30 cellular contexts compared by ENCODE assay signal in the genomic region with DNA sequence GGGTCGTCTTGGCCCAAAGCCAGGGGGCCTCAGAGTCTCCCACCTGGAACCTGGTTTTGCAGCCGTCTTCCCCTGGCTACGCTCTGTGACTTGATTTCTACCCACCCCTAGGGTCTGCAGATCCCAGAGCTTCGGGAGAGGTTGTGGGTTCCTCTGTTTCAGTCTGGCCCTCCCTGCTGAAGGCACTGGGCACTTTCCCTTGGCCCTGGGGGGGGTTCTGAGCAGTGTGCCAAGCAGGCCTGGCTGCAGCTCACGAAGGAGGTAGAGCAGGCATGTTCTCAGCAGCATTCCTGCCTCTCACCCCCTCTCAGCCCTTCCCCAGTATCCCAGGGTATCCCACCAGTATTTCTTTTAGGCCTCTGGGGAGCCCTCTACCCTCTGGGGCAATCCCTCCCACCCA.
"Had no signal": no experiment of that assay in that cellular context is flagged by ENCODE, and none has a peak within 500 bp of the region (broad histone marks: within the 10 kb centered on the region; RNA-seq: fewer than 3 reads in every experiment).

No MANE protein-coding gene starts in this region.

- H3K4me3 ChIP-seq: PC-9 had no signal

- H3K36me3 ChIP-seq: brain microvascular endothelial cell had no signal

- H3K27me3 ChIP-seq: brain microvascular endothelial cell had no signal

- H2AFZ ChIP-seq: PC-9 had no signal

- H3K27ac ChIP-seq: brain microvascular endothelial cell, PC-9 had no signal

- H3K4me2 ChIP-seq: PC-9 had no signal

- DNase-seq: activated CD4-positive, alpha-beta T cell treated with anti-CD3 and anti-CD28 coated beads for 36 hours; activated CD4-positive, alpha-beta T cell treated with anti-CD3 and anti-CD28 coated beads, Interleukin-2, amount 10 ng/mL, durations not matched to agents 7 days and 5 days; activated CD4-positive, alpha-beta T cell treated with anti-CD3 and anti-CD28 coated beads, Interleukin-2, amount 50 U/mL, for 48 hours; activated CD8-positive, alpha-beta T cell treated with anti-CD3 and anti-CD28 coated beads, Interleukin-2, amount 10 ng/mL, durations not matched to agents 7 days and 5 days; activated gamma-delta T cell; activated naive CD4-positive, alpha-beta T cell treated with Interleukin-2 at 50 U/mL for 16 hours; activated naive CD8-positive, alpha-beta T cell treated with anti-CD3 and anti-CD28 coated beads for 36 hours; activated T-cell treated with anti-CD3 and anti-CD28 coated beads, Interleukin-2, amount 50 U/mL, for 24 hours; amniotic stem cell; aorta; brain microvascular endothelial cell; central memory CD4-positive, alpha-beta T cell; Karpas-422; KBM-7; NCI-H1105; NCI-H1417 treated with DMSO at 0.1 percent for 48 hours; NCI-H187 treated with DMSO at 0.1 percent for 48 hours; NCI-H2081; NCI-H2171 treated with DMSO at 0.1 percent for 48 hours; NCI-H2227 treated with DMSO at 0.1 percent for 48 hours; NCI-H446; NCI-H524; NCI-H69; NK-92 treated with Interleukin-12 subunit alpha and Interleukin-12 subunit beta, amount 100 ng/mL, for 24 hours; PC-9; Right ventricle myocardium superior; SW 1271; T-helper 1 cell; T-helper 2 cell; T-helper 9 cell had no signal
